2 cellular contexts compared by ENCODE assay signal in genomic region chr10:3825862-3826351, GRCh38.
TF ChIP-seq lines count a peak whose summit lies in the region.

No MANE protein-coding gene starts in this region.

TF ChIP-seq in HepG2, 621 proteins besides CTCF, POLR2A, EP300 and RAD21 (continues in another document):
- TF ChIP-seq TCF7L2 (IDR thresholded peaks at IDR 0.05; ENCODE audit: low read depth, low read length) (no peak), ATF7 (IDR thresholded peaks at IDR 0.05) (no peak), ATF7 (CRISPR knock-in tag; IDR thresholded peaks at IDR 0.05) (0 out of 2 replicates have a peak, but pooled peaks have one; percentile 7), PAF1 (CRISPR knock-in tag; IDR thresholded peaks at IDR 0.05) (no peak), PAXIP1 (CRISPR knock-in tag; conservative IDR thresholded peaks at IDR 0.05) (no peak), ZNF83 (CRISPR knock-in tag; IDR thresholded peaks at IDR 0.05; ENCODE audit: borderline replicate concordance) (no peak), BRD4 (CRISPR knock-in tag; IDR thresholded peaks at IDR 0.05) (no peak), CSRNP1 (CRISPR knock-in tag; IDR thresholded peaks at IDR 0.05) (no peak), PAX8 (CRISPR knock-in tag; IDR thresholded peaks at IDR 0.05; ENCODE audit: borderline replicate concordance) (no peak), ZNF687 (CRISPR knock-in tag; IDR thresholded peaks at IDR 0.05) (peak; percentile 32; the same call in 1 of the 2 replicates), ARID5B (CRISPR knock-in tag; IDR thresholded peaks at IDR 0.05) (no peak), POGZ (CRISPR knock-in tag; IDR thresholded peaks at IDR 0.05) (0 out of 2 replicates have a peak, but pooled peaks have one; percentile 24)

TF ChIP-seq in H1, 55 proteins besides CTCF, POLR2A, EP300 and RAD21:
- TF ChIP-seq SIN3A (conservative IDR thresholded peaks at IDR 0.05 in 1 of 2, IDR thresholded peaks at IDR 0.05 in 1 of 2; ENCODE audit: low read depth in 1 of 2, low read length in 2 of 2): no peak
- TF ChIP-seq CHD7 (IDR thresholded peaks at IDR 0.05; ENCODE audit: insufficient replicate concordance, low read length): no peak
- no peak for TF ChIP-seq CTBP2 (IDR thresholded peaks at IDR 0.05; ENCODE audit: borderline replicate concordance, insufficient read depth, insufficient read length, low read length)
- TF ChIP-seq FOSL1 (IDR thresholded peaks at IDR 0.05; ENCODE audit: insufficient read depth, low read depth, low read length): no peak
- TF ChIP-seq JUND (IDR thresholded peaks at IDR 0.05; ENCODE audit: low read length): no peak
- TF ChIP-seq MAX (IDR thresholded peaks at IDR 0.05): no peak
- no peak for TF ChIP-seq USF2 (IDR thresholded peaks at IDR 0.05; ENCODE audit: low read length)
- TF ChIP-seq GTF2F1 (IDR thresholded peaks at IDR 0.05; ENCODE audit: borderline replicate concordance, low read depth, low read length): no peak
